ENCODE assay signal across 19 cellular contexts in genomic region chr1:201230676-201231075, GRCh38. TPM values are rescaled to one million over a fixed set of nuclear protein-coding genes. Genes with fewer than 3 reads are reported as not detected.
"Had no signal": no experiment of that assay in that cellular context is flagged by ENCODE, and none has a peak within 500 bp of the region (broad histone marks: within the 10 kb centered on the region; RNA-seq: fewer than 3 reads in every experiment).

No MANE protein-coding gene starts in this region.

- DNase-seq: effector memory CD8-positive, alpha-beta T cell; esophagus squamous epithelium; immature natural killer cell; kidney; left cardiac atrium; left ventricle myocardium inferior; lower lobe of right lung; pancreas; right lobe of liver; spleen; stimulated activated CD4-positive, alpha-beta T cell treated with anti-CD3 and anti-CD28 coated beads, Interleukin-2, amount 100 ng/mL, for 24 hours; stimulated activated naive B cell treated with anti-CD40 and anti-IgM and Interleukin-4, amounts not matched to agents 10 μg/mL and 1 μg/mL and 100 μg/mL, for 72 hours; testis had no signal

- H3K4me1 ChIP-seq: esophagus squamous epithelium, left ventricle myocardium inferior, lower lobe of right lung, pancreas, prostate gland, right lobe of liver, spleen, testis, tibial nerve had no signal

- ATAC-seq: effector memory CD8-positive, alpha-beta T cell; left cardiac atrium; natural killer cell; pancreas; right lobe of liver; stimulated activated naive B cell treated with anti-CD40 and anti-IgM and Interleukin-4, amounts not matched to agents 10 μg/mL and 1 μg/mL and 100 μg/mL, for 72 hours; stimulated activated naive CD8-positive, alpha-beta T cell treated with anti-CD3 and anti-CD28 coated beads, Interleukin-15, amount 100 ng/mL, for 72 hours had no signal

- H3K4me3 ChIP-seq: esophagus squamous epithelium, left ventricle myocardium inferior, lower lobe of right lung, pancreas, prostate gland, right lobe of liver, spleen, testis, tibial nerve had no signal

- H3K27ac ChIP-seq: esophagus squamous epithelium, left ventricle myocardium inferior, lower lobe of right lung, pancreas, prostate gland, right lobe of liver, spleen, testis, tibial nerve had no signal

- H3K9me3 ChIP-seq: esophagus squamous epithelium, lower lobe of right lung, pancreas, prostate gland, right lobe of liver, testis had no signal

- H3K27me3 ChIP-seq: pancreas, right lobe of liver, testis, tibial nerve had no signal

RNA-seq across cellular contexts. Expression of gene IGFN1, which starts 40.1 kb away (rescaled TPM):
- total RNA-seq: esophagus squamous epithelium, left ventricle myocardium inferior, natural killer cell, neural crest cell, spleen, subcutaneous adipose tissue, tibial nerve had no signal
- polyA plus RNA-seq: immature natural killer cell had no signal

RNA-seq across cellular contexts. Expression of gene PKP1, which starts 52.6 kb away (rescaled TPM):
- total RNA-seq: natural killer cell, neural crest cell, right lobe of liver, spleen had no signal
- polyA plus RNA-seq: immature natural killer cell had no signal
